In genomic region chr3:130111865-130112650, GRCh38 we compare ENCODE assay signal across 7 cellular contexts. TPM values are rescaled to one million over a fixed set of nuclear protein-coding genes. Genes with fewer than 3 reads are reported as not detected.
A peak's percentile ranks its signal among the peaks of the same experiment; 100 is the strongest.
DNase-seq lines count a peak whose midpoint lies in the region; ATAC-seq and TF ChIP-seq lines count a peak whose summit lies in the region.
"Not testable (repeated sequence)": the region's sequence is repeated elsewhere in the genome, so short reads cannot be mapped to it uniquely, and the experiment has no call there.

No MANE protein-coding gene starts in this region.

- TF ChIP-seq CTCF in cardiac fibroblast (IDR thresholded peaks at IDR 0.05; ENCODE audit: low read depth, low read length): not testable (repeated sequence)

- peak overlapping the region in 19 of 21 experiments; percentile 36 to 91 (median 80) for H3K27ac ChIP-seq in skin epidermis

- peak; percentile 87 for DNase-seq in NCI-H460 (ENCODE audit: extremely low read depth, low read depth)
- peak; percentile 96 to 98 for DNase-seq in cardiac fibroblast (ENCODE audit: low read depth in 2 of 2)
- DNase-seq in iris pigment epithelial cell (ENCODE audit: low read depth): peak; percentile 92

- H3K4me3 ChIP-seq in cardiac fibroblast (replicated peaks in 1 of 2; ENCODE audit: low read depth in 2 of 2, low read length in 2 of 2) (peak overlapping the region; percentile 51 to 57), skin epidermis (peak overlapping the region; percentile 61 to 89 (median 84))

- ATAC-seq in GM19023 (IDR thresholded peaks at IDR 0.05; ENCODE audit: unreplicated experiment): peak; percentile 64
- peak; percentile 55 for ATAC-seq in HG03439 (IDR thresholded peaks at IDR 0.05; ENCODE audit: unreplicated experiment)
- ATAC-seq in activated CD4-positive, CD25-positive, alpha-beta regulatory T cell treated with anti-CD3 and anti-CD28 coated beads, Interleukin-2, amount 50 U/mL, for 24 hours: peak; percentile 32 to 57

RNA-seq across cellular contexts. Expression of gene ALG1L2, which starts 30.4 kb away (rescaled TPM):
- total RNA-seq in NCI-H460 (2014; rRNA removed; shearing (Covaris generic)): not detected in 2 replicates
- not detected in 2 replicates for polyA plus RNA-seq in NCI-H460 (2014; cell fraction: nucleus; rRNA removed)

Comparison
In these comparisons a context has a peak if more than half of its experiments do, and no peak if none do; other contexts are left out.
1. Peak in every context shown above with its lines: DNase-seq, ATAC-seq, H3K4me3 ChIP-seq and H3K27ac ChIP-seq.